In genomic region chr22:36056980-36057379, GRCh38 we compare ENCODE assay signal across 26 cellular contexts. TPM values are rescaled to one million over a fixed set of nuclear protein-coding genes. Genes with fewer than 3 reads are reported as not detected.
DNase-seq lines count a peak whose midpoint lies in the region; ATAC-seq and TF ChIP-seq lines count a peak whose summit lies in the region.
"Had no signal": no experiment of that assay in that cellular context is flagged by ENCODE, and none has a peak within 500 bp of the region (broad histone marks: within the 10 kb centered on the region; RNA-seq: fewer than 3 reads in every experiment).

No MANE protein-coding gene starts in this region.

- no peaks in the 10 kb centered on the region for H3K9me3 Mint-ChIP-seq in activated naive CD8-positive, alpha-beta T cell treated with anti-CD3 and anti-CD28 coated beads, Interleukin-2, amount 50 U/mL, for 24 hours
- no peaks in the 10 kb centered on the region for H3K9me3 Mint-ChIP-seq in activated naive CD8-positive, alpha-beta T cell treated with anti-CD3 and anti-CD28 coated beads for 36 hours
- H3K9me3 Mint-ChIP-seq in type B pancreatic cell, result peaks cover 10% of the 10 kb centered on the region
- H3K9me3 Mint-ChIP-seq: activated naive CD8-positive, alpha-beta T cell treated with anti-CD3 and anti-CD28 coated beads, Interleukin-2, amount 10 ng/mL, durations not matched to agents 7 days and 5 days; activated T-helper 1 cell treated with anti-CD3 and anti-CD28 coated beads, Interleukin-12 subunit alpha, Interleukin-12 subunit beta, Interleukin-2, Interleukin-4 antibody, amounts not matched to agents 30 ng/mL and 10 ng/mL and 1 ng/mL, durations not matched to agents 14 hours and 24 hours and 36 hours had no signal

- H3K9me3 ChIP-seq in RWPE2 (ENCODE audit: severe bottlenecking) (no peaks in the 10 kb centered on the region), mucosa of descending colon (no peaks in the 10 kb centered on the region), gastroesophageal sphincter (no peaks in the 10 kb centered on the region)
- H3K9me3 ChIP-seq: body of pancreas, esophagus squamous epithelium, ovary, thyroid gland had no signal

- peaks cover 8% of the 10 kb centered on the region for H3K4me1 Mint-ChIP-seq in activated naive CD8-positive, alpha-beta T cell treated with anti-CD3 and anti-CD28 coated beads, Interleukin-2, amount 50 U/mL, for 24 hours
- H3K4me1 Mint-ChIP-seq in activated naive CD8-positive, alpha-beta T cell treated with anti-CD3 and anti-CD28 coated beads for 36 hours, result peaks cover 5% of the 10 kb centered on the region
- peaks cover 29% of the 10 kb centered on the region for H3K4me1 Mint-ChIP-seq in type B pancreatic cell (ENCODE audit: unreplicated experiment)
- H3K4me1 Mint-ChIP-seq: B cell had no signal

- no peaks in the 10 kb centered on the region for H3K36me3 Mint-ChIP-seq in activated naive CD8-positive, alpha-beta T cell treated with anti-CD3 and anti-CD28 coated beads, Interleukin-2, amount 50 U/mL, for 24 hours (ENCODE audit: low read depth)
- no peaks in the 10 kb centered on the region for H3K36me3 Mint-ChIP-seq in activated naive CD8-positive, alpha-beta T cell treated with anti-CD3 and anti-CD28 coated beads for 36 hours
- no peaks in the 10 kb centered on the region for H3K36me3 Mint-ChIP-seq in type B pancreatic cell
- H3K36me3 Mint-ChIP-seq: activated naive CD8-positive, alpha-beta T cell treated with anti-CD3 and anti-CD28 coated beads, Interleukin-2, amount 10 ng/mL, durations not matched to agents 7 days and 5 days; naive thymus-derived CD8-positive, alpha-beta T cell had no signal

- H3K4me1 ChIP-seq in RWPE2 (ENCODE audit: insufficient read depth, poor library complexity, severe bottlenecking) (peaks cover 21% of the 10 kb centered on the region), mucosa of descending colon (ENCODE audit: low read depth) (no peaks in the 10 kb centered on the region), gastroesophageal sphincter (no peaks in the 10 kb centered on the region)
- H3K4me1 ChIP-seq: thyroid gland had no signal

- H3K4me3 ChIP-seq in RWPE2 (ENCODE audit: severe bottlenecking), result no peak overlapping the region
- H3K4me3 ChIP-seq in fibroblast of mammary gland (ENCODE audit: control insufficient read depth, low read depth, low read length), result no peak overlapping the region
- H3K4me3 ChIP-seq in mucosa of descending colon, result no peak overlapping the region
- no peak overlapping the region for H3K4me3 ChIP-seq in gastroesophageal sphincter
- H3K4me3 ChIP-seq: body of pancreas, esophagus squamous epithelium, ovary, thyroid gland had no signal

- TF ChIP-seq EP300 in gastroesophageal sphincter (IDR thresholded peaks at IDR 0.05), result no peak

- no peaks in the 10 kb centered on the region for H3K27me3 ChIP-seq in RWPE2 (ENCODE audit: insufficient read depth, poor library complexity, severe bottlenecking)
- H3K27me3 ChIP-seq in gastroesophageal sphincter, result no peaks in the 10 kb centered on the region
- H3K27me3 ChIP-seq: body of pancreas, esophagus squamous epithelium, ovary, thyroid gland had no signal

- H3K27me3 Mint-ChIP-seq in activated naive CD8-positive, alpha-beta T cell treated with anti-CD3 and anti-CD28 coated beads, Interleukin-2, amount 50 U/mL, for 24 hours, result peaks cover 6% of the 10 kb centered on the region
- peaks cover 18% of the 10 kb centered on the region for H3K27me3 Mint-ChIP-seq in activated naive CD8-positive, alpha-beta T cell treated with anti-CD3 and anti-CD28 coated beads for 36 hours
- H3K27me3 Mint-ChIP-seq in type B pancreatic cell, result no peaks in the 10 kb centered on the region

- no peak for TF ChIP-seq POLR2A in gastroesophageal sphincter (IDR thresholded peaks at IDR 0.05)

- H3K27ac ChIP-seq in RWPE2 (ENCODE audit: poor library complexity, severe bottlenecking) (peak overlapping the region; percentile 47), gastroesophageal sphincter (no peak overlapping the region)
- H3K27ac ChIP-seq: 22Rv1, body of pancreas, esophagus squamous epithelium, ovary, thyroid gland had no signal

- DNase-seq in activated naive CD8-positive, alpha-beta T cell treated with anti-CD3 and anti-CD28 coated beads, Interleukin-2, amount 50 U/mL, for 24 hours, result no peak
- no peak for DNase-seq in activated naive CD8-positive, alpha-beta T cell treated with anti-CD3 and anti-CD28 coated beads for 36 hours
- DNase-seq in RWPE2 (ENCODE audit: low spot score) (no peak), fibroblast of mammary gland (ENCODE audit: low read depth) (peak; percentile 60), type B pancreatic cell (ENCODE audit: extremely low spot score, unreplicated experiment) (no peak), mucosa of descending colon (no peak), activated T-cell treated with anti-CD3 and anti-CD28 coated beads for 4 hours (no peak)
- DNase-seq: activated CD4-positive, alpha-beta T cell treated with anti-CD3 and anti-CD28 coated beads for 48 hours; activated naive CD8-positive, alpha-beta T cell treated with anti-CD3 and anti-CD28 coated beads, Interleukin-2, amount 10 ng/mL, durations not matched to agents 7 days and 5 days; body of pancreas; DMS79 treated with DMSO at 0.1 percent for 48 hours; effector memory CD4-positive, alpha-beta T cell; esophagus squamous epithelium; head of caudate nucleus; naive thymus-derived CD8-positive, alpha-beta T cell; NCI-H2107; NCI-H510A treated with DMSO at 0.1 percent for 48 hours; NK-92 treated with Interleukin-12 subunit alpha and Interleukin-12 subunit beta, amount 100 ng/mL, for 24 hours; ovary; stimulated activated CD4-positive, alpha-beta T cell treated with anti-CD3 and anti-CD28 coated beads, Interleukin-4, amount 100 ng/mL, for 24 hours; stimulated activated naive CD4-positive, alpha-beta T cell treated with Interleukin-2 at 50 U/mL for 16 hours; thyroid gland had no signal

- intact Hi-C loops in mucosa of descending colon (cut with DNase I, micrococcal nuclease), result no loop called here

- ATAC-seq in activated naive CD8-positive, alpha-beta T cell treated with anti-CD3 and anti-CD28 coated beads, Interleukin-2, amount 50 U/mL, for 24 hours, result peak; percentile 49
- ATAC-seq in RWPE2 (ENCODE audit: low read depth) (peak; percentile 78), mucosa of descending colon (no peak), gastroesophageal sphincter (no peak)
- ATAC-seq: body of pancreas; naive thymus-derived CD8-positive, alpha-beta T cell had no signal

- H3K36me3 ChIP-seq in RWPE2 (ENCODE audit: low read depth) (no peaks in the 10 kb centered on the region), mucosa of descending colon (ENCODE audit: low read depth) (no peaks in the 10 kb centered on the region), gastroesophageal sphincter (no peaks in the 10 kb centered on the region)
- H3K36me3 ChIP-seq: esophagus squamous epithelium, ovary, thyroid gland had no signal

- H3K27ac Mint-ChIP-seq in activated naive CD8-positive, alpha-beta T cell treated with anti-CD3 and anti-CD28 coated beads, Interleukin-2, amount 50 U/mL, for 24 hours, result no peak overlapping the region
- H3K27ac Mint-ChIP-seq in activated naive CD8-positive, alpha-beta T cell treated with anti-CD3 and anti-CD28 coated beads for 36 hours, result no peak overlapping the region
- H3K27ac Mint-ChIP-seq in type B pancreatic cell, result peak overlapping the region; percentile 32
- H3K27ac Mint-ChIP-seq: activated naive CD8-positive, alpha-beta T cell treated with anti-CD3 and anti-CD28 coated beads, Interleukin-2, amount 10 ng/mL, durations not matched to agents 7 days and 5 days; activated T-helper 1 cell treated with anti-CD3 and anti-CD28 coated beads, Interleukin-12 subunit alpha, Interleukin-12 subunit beta, Interleukin-2, Interleukin-4 antibody, amounts not matched to agents 30 ng/mL and 10 ng/mL and 1 ng/mL, durations not matched to agents 14 hours and 24 hours and 36 hours; B cell; naive thymus-derived CD8-positive, alpha-beta T cell had no signal

- TF ChIP-seq CTCF in RWPE2 (IDR thresholded peaks at IDR 0.05; ENCODE audit: poor library complexity, severe bottlenecking) (no peak), fibroblast of mammary gland (conservative IDR thresholded peaks at IDR 0.05; ENCODE audit: control insufficient read depth, insufficient read depth, low read depth, low read length) (no peak), type B pancreatic cell (conservative IDR thresholded peaks at IDR 0.05) (no peak), mucosa of descending colon (IDR thresholded peaks at IDR 0.05) (no peak), gastroesophageal sphincter (IDR thresholded peaks at IDR 0.05) (no peak)

- no peak overlapping the region for H3K4me3 Mint-ChIP-seq in activated naive CD8-positive, alpha-beta T cell treated with anti-CD3 and anti-CD28 coated beads, Interleukin-2, amount 50 U/mL, for 24 hours
- H3K4me3 Mint-ChIP-seq in activated naive CD8-positive, alpha-beta T cell treated with anti-CD3 and anti-CD28 coated beads for 36 hours, result no peak overlapping the region
- no peak overlapping the region for H3K4me3 Mint-ChIP-seq in type B pancreatic cell
- H3K4me3 Mint-ChIP-seq: activated naive CD8-positive, alpha-beta T cell treated with anti-CD3 and anti-CD28 coated beads, Interleukin-2, amount 10 ng/mL, durations not matched to agents 7 days and 5 days; activated T-helper 1 cell treated with anti-CD3 and anti-CD28 coated beads, Interleukin-12 subunit alpha, Interleukin-12 subunit beta, Interleukin-2, Interleukin-4 antibody, amounts not matched to agents 30 ng/mL and 10 ng/mL and 1 ng/mL, durations not matched to agents 14 hours and 24 hours and 36 hours; B cell; naive thymus-derived CD8-positive, alpha-beta T cell had no signal

- WGBS in gastroesophageal sphincter (ENCODE audit: low coverage in 1 of 2), 2 donors, result 67 to 100% methylated on average over 1 of the region's 1 CpG

RNA-seq across cellular contexts. Expression of gene RBFOX2, which starts 28.4 kb away (rescaled TPM):
- 1 to 10 TPM; 3.7 to 4.7 TPM for total RNA-seq in activated naive CD8-positive, alpha-beta T cell treated with anti-CD3 and anti-CD28 coated beads for 36 hours
- total RNA-seq in type B pancreatic cell (ENCODE audit: low replicate concordance), result 94.1 and 164 TPM in 2 replicates
- total RNA-seq in mucosa of descending colon, result 100 to 1,000 TPM in 1 of 3 donors, 10 to 100 TPM in 2; 46.0 to 141 (median 46.2) TPM
- total RNA-seq in gastroesophageal sphincter, result 100 to 1,000 TPM; 120 to 197 (median 169) TPM
- total RNA-seq: B cell had no signal

Comparison
In these comparisons a context has a peak if more than half of its experiments do, and no peak if none do; other contexts are left out.
1. ATAC-seq: peak in activated naive CD8-positive, alpha-beta T cell treated with anti-CD3 and anti-CD28 coated beads, Interleukin-2, amount 50 U/mL, for 24 hours (single experiment) and RWPE2 (single experiment); none in mucosa of descending colon (single experiment) and gastroesophageal sphincter (single experiment).
2. RNA of gene RBFOX2, which starts 28.4 kb away (total RNA-seq): 120 to 197 TPM in gastroesophageal sphincter, 94.1 to 164 TPM in type B pancreatic cell and 46.0 to 141 TPM in mucosa of descending colon; 3.7 to 4.7 TPM in activated naive CD8-positive, alpha-beta T cell treated with anti-CD3 and anti-CD28 coated beads for 36 hours; every median in the first group is over 4 times any median in the second.